In the genomic region with DNA sequence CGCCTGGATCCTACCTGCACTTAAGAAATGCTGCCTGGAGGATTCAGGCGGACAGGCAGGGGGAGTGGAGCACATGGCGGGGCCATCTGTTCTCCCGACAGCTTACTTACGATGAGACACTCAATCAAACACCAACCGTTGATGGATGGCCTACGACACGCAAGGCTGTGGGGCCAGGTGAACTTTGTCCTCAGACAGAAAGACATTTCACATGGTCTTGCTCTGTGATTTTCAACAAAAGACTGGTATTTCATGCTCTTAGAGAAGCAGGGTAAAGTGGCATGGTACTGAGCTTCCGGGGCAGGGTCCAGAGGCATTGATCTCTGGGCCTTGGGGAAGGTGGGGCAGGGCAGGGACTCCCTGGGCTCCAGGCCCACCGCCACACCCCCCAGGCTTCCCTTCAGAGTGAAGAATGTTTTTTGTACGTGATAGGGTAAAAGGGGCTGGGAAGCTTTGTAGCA, we compare ENCODE assay signal across 24 cellular contexts. TPM values are rescaled to one million over a fixed set of nuclear protein-coding genes. Genes with fewer than 3 reads are reported as not detected.
DNase-seq lines count a peak whose midpoint lies in the region; ATAC-seq and TF ChIP-seq lines count a peak whose summit lies in the region.
"Had no signal": no experiment of that assay in that cellular context is flagged by ENCODE, and none has a peak within 500 bp of the region (broad histone marks: within the 10 kb centered on the region; RNA-seq: fewer than 3 reads in every experiment).

No MANE protein-coding gene starts in this region.

- no peak for TF ChIP-seq POLR2A in gastroesophageal sphincter (IDR thresholded peaks at IDR 0.05)

- no peak for ATAC-seq in gastroesophageal sphincter
- ATAC-seq: Right ventricle myocardium inferior had no signal

- H3K36me3 Mint-ChIP-seq in mesothelial cell of epicardium, result no peaks in the 10 kb centered on the region
- H3K36me3 Mint-ChIP-seq: CD4-positive, CD25-positive, alpha-beta regulatory T cell had no signal

- peaks cover 91% of the 10 kb centered on the region for H3K27me3 Mint-ChIP-seq in mesothelial cell of epicardium (ENCODE audit: low read depth)

- TF ChIP-seq EP300 in gastroesophageal sphincter (IDR thresholded peaks at IDR 0.05), result no peak

- peaks cover 0 to 32% (median 10%) of the 10 kb centered on the region in 3 donors for H3K4me1 ChIP-seq in gastroesophageal sphincter

- no peak overlapping the region for H3K4me3 Mint-ChIP-seq in mesothelial cell of epicardium
- H3K4me3 Mint-ChIP-seq: CD4-positive, CD25-positive, alpha-beta regulatory T cell; HFFc6 had no signal

- no peaks in the 10 kb centered on the region for H3K4me1 Mint-ChIP-seq in mesothelial cell of epicardium

- H3K27ac ChIP-seq in WERI-Rb-1 (peak overlapping the region; percentile 95), temporal lobe (ENCODE audit: low read depth, low read length) (peak overlapping the region; percentile 9), gastroesophageal sphincter (no peak overlapping the region)
- H3K27ac ChIP-seq: KMS-11, PC-9 had no signal

- H3K4me3 ChIP-seq in WERI-Rb-1 (ENCODE audit: low read depth, low read length) (peak overlapping the region; percentile 91), gastroesophageal sphincter (no peak overlapping the region)
- H3K4me3 ChIP-seq: PC-9 had no signal

- no peak for TF ChIP-seq CTCF in WERI-Rb-1 (IDR thresholded peaks at IDR 0.05; ENCODE audit: low read depth, low read length)
- no peak for TF ChIP-seq CTCF in mesothelial cell of epicardium (IDR thresholded peaks at IDR 0.05; ENCODE audit: unreplicated experiment)
- no peak for TF ChIP-seq CTCF in gastroesophageal sphincter (IDR thresholded peaks at IDR 0.05)

- H3K36me3 ChIP-seq in WERI-Rb-1 (peaks cover 66% of the 10 kb centered on the region), gastroesophageal sphincter (no peaks in the 10 kb centered on the region)

- H3K9me3 Mint-ChIP-seq in mesothelial cell of epicardium, result no peaks in the 10 kb centered on the region
- H3K9me3 Mint-ChIP-seq: CD4-positive, CD25-positive, alpha-beta regulatory T cell; HFFc6 had no signal

- H3K27me3 ChIP-seq in WERI-Rb-1 (ENCODE audit: insufficient read depth, low read depth, severe bottlenecking) (no peaks in the 10 kb centered on the region), gastroesophageal sphincter (peaks cover 11% of the 10 kb centered on the region)

- no peak overlapping the region for H3K27ac Mint-ChIP-seq in mesothelial cell of epicardium
- H3K27ac Mint-ChIP-seq: CD4-positive, CD25-positive, alpha-beta regulatory T cell; HFFc6 had no signal

- WGBS in gastroesophageal sphincter (ENCODE audit: low coverage in 1 of 2), 2 donors, result 44 to 75% methylated on average over 8 to 9 of the region's 11 CpGs

- peak; percentile 25 for DNase-seq in activated effector memory CD4-positive, alpha-beta T cell treated with anti-CD3 and anti-CD28 coated beads, Interleukin-2, amount 50 U/mL, for 16 hours
- DNase-seq in activated effector memory CD4-positive, alpha-beta T cell treated with Interleukin-2 at 50 U/mL for 16 hours, result no peak
- DNase-seq in WERI-Rb-1, result peak; percentile 93
- DNase-seq in mesothelial cell of epicardium (ENCODE audit: low spot score in 2 of 2, unreplicated experiment in 2 of 2), result peak; percentile 5 to 10
- DNase-seq in H4 (ENCODE audit: low spot score), result no peak
- DNase-seq in NCI-H2107 (lab: John Stamatoyannopoulos, UW), result no peak
- DNase-seq: AML-193; Calu3; CD4-positive, CD25-positive, alpha-beta regulatory T cell; DND-41; GF-D8; GOT3; HFFc6; NCI-H1092; NCI-H2029; NCI-H2227 treated with DMSO at 0.1 percent for 48 hours; NCI-H526 treated with DMSO at 0.1 percent for 48 hours; PC-9; SK-N-SH had no signal

- H3K9me3 ChIP-seq in WERI-Rb-1 (ENCODE audit: severe bottlenecking), result no peaks in the 10 kb centered on the region
- no peaks in the 10 kb centered on the region for H3K9me3 ChIP-seq in gastroesophageal sphincter
- H3K9me3 ChIP-seq: SK-N-SH had no signal

RNA-seq across cellular contexts. Expression of gene OLFM1, which starts 9.1 kb away (rescaled TPM):
- total RNA-seq in mesothelial cell of epicardium (0.86 to 2.0 TPM (median 1.4 TPM) in 3 replicates), temporal lobe (75.5 TPM), gastroesophageal sphincter (10 to 100 TPM; 13.5 to 32.8 (median 25.6) TPM)
- total RNA-seq in H4 (2014; rRNA removed; shearing (Covaris generic)), result 34.9 and 50.8 TPM in 2 replicates
- total RNA-seq: CD4-positive, CD25-positive, alpha-beta regulatory T cell; MCF 10A; PC-9 had no signal

Comparison
In these comparisons a context has a peak if more than half of its experiments do, and no peak if none do; other contexts are left out.
1. DNase-seq: peak in activated effector memory CD4-positive, alpha-beta T cell treated with anti-CD3 and anti-CD28 coated beads, Interleukin-2, amount 50 U/mL, for 16 hours (single experiment), WERI-Rb-1 (single experiment) and mesothelial cell of epicardium (2 of 2); none in activated effector memory CD4-positive, alpha-beta T cell treated with Interleukin-2 at 50 U/mL for 16 hours (single experiment), H4 (single experiment) and NCI-H2107 (single experiment).
2. H3K27ac ChIP-seq: peak in WERI-Rb-1 (single experiment) and temporal lobe (single experiment); none in gastroesophageal sphincter (0 of 4).